9 cellular contexts compared by ENCODE assay signal in genomic region chr19:18292460-18292809, GRCh38. TPM values are rescaled to one million over a fixed set of nuclear protein-coding genes. Genes with fewer than 3 reads are reported as not detected.
DNase-seq lines count a peak whose midpoint lies in the region; ATAC-seq, FAIRE-seq and TF ChIP-seq lines count a peak whose summit lies in the region.
"Had no signal": no experiment of that assay in that cellular context is flagged by ENCODE, and none has a peak within 500 bp of the region (broad histone marks: within the 10 kb centered on the region; RNA-seq: fewer than 3 reads in every experiment).

No MANE protein-coding gene starts in this region.

- peak overlapping the region; percentile 75 to 88 for H3K9ac ChIP-seq in colonic mucosa (ENCODE audit: low read depth in 2 of 2, low read length in 2 of 2)

- peak overlapping the region; percentile 93 to 100 (median 98) for H3K27ac Mint-ChIP-seq in naive B cell

- peaks cover 10% of the 10 kb centered on the region for H3K4me1 ChIP-seq in colonic mucosa

- no peak for TF ChIP-seq POLR2A in GM12892 (IDR thresholded peaks at IDR 0.05; ENCODE audit: low read depth, low read length)

- H3K27ac ChIP-seq in colonic mucosa: peak overlapping the region; percentile 86

- FAIRE-seq in GM12892 (lab: Jason Lieb, UNC): peak; percentile 66
- FAIRE-seq: TTC549 had no signal

- H3K4me3 Mint-ChIP-seq in naive B cell: peak overlapping the region; percentile 88 to 99 (median 96)

- H3K36me3 Mint-ChIP-seq in naive B cell: no peaks in the 10 kb centered on the region

- no peaks in the 10 kb centered on the region for H3K27me3 Mint-ChIP-seq in naive B cell

- no peak for TF ChIP-seq CTCF in colonic mucosa (IDR thresholded peaks at IDR 0.05)

- no peaks in the 10 kb centered on the region for H3K9me3 ChIP-seq in colonic mucosa

- peaks cover 0 to 5% (median 0%) of the 10 kb centered on the region in 7 donors for H3K9me3 Mint-ChIP-seq in naive B cell

- peak overlapping the region; percentile 48 for H3K4me3 ChIP-seq in colonic mucosa

- peaks cover 43 to 67% (median 58%) of the 10 kb centered on the region in 3 donors for H3K4me1 Mint-ChIP-seq in naive B cell

- ATAC-seq in naive B cell (ENCODE audit: low read depth in 2 of 2) (no peak), GM21447 (IDR thresholded peaks at IDR 0.05; ENCODE audit: unreplicated experiment) (no peak)

- intact Hi-C loops in colonic mucosa (cut with DNase I): no loop called here

- no peaks in the 10 kb centered on the region for H3K36me3 ChIP-seq in colonic mucosa

- DNase-seq in GM12892 (ENCODE audit: insufficient read length): no peak
- DNase-seq in NCI-H2029 (lab: John Stamatoyannopoulos, UW): peak; percentile 36
- DNase-seq in colonic mucosa: peak; percentile 63
- no peak for DNase-seq in naive B cell
- DNase-seq in NCI-H1092 treated with DMSO at 0.1 percent for 48 hours (lab: John Stamatoyannopoulos, UW): no peak
- no peak for DNase-seq in RPMI8226
- no peak for DNase-seq in mucosa of gallbladder (ENCODE audit: low spot score)

- no peaks in the 10 kb centered on the region for H3K27me3 ChIP-seq in colonic mucosa

RNA-seq across cellular contexts. Expression of gene JUND, which starts 11.0 kb away (rescaled TPM):
- 6.8 TPM for polyA plus RNA-seq in GM12892 (2012; ENCODE audit: missing spikeins)
- total RNA-seq in colonic mucosa (100 to 1,000 TPM; 177 to 418 TPM), mucosa of gallbladder (303 TPM)
- polyA plus RNA-seq in naive B cell (ENCODE audit: low read depth in 6 of 6): 100 to 1,000 TPM in 4 of 6 donors, 10 to 100 TPM in 2; 46.5 to 325 (median 154) TPM

RNA-seq across cellular contexts. Expression of gene IQCN, which starts 18.2 kb away (rescaled TPM):
- 0.68 TPM for polyA plus RNA-seq in GM12892 (2012; ENCODE audit: missing spikeins)
- total RNA-seq in colonic mucosa: 1 to 10 TPM; 1.7 to 3.0 TPM
- polyA plus RNA-seq in naive B cell (ENCODE audit: low read depth in 6 of 6): 1 to 10 TPM in 3 of 6 donors, under 1 TPM in 2, not detected in 1; 0.69 to 1.9 (median 1.1) TPM
- total RNA-seq in mucosa of gallbladder: 2.9 TPM

RNA-seq across cellular contexts. Expression of gene LSM4, which starts 30.4 kb away (rescaled TPM):
- polyA plus RNA-seq in GM12892 (2012; ENCODE audit: missing spikeins): 105 TPM
- total RNA-seq in colonic mucosa: 100 to 1,000 TPM; 128 to 308 TPM
- 100 to 1,000 TPM; 111 to 157 (median 123) TPM for polyA plus RNA-seq in naive B cell (ENCODE audit: low read depth in 6 of 6)
- total RNA-seq in mucosa of gallbladder: 92.9 TPM

RNA-seq across cellular contexts. Expression of gene PGPEP1, which starts 48.0 kb away (rescaled TPM):
- polyA plus RNA-seq in GM12892 (2012; ENCODE audit: missing spikeins): 16.7 TPM
- total RNA-seq in colonic mucosa (10 to 100 TPM; 62.6 to 99.0 TPM), mucosa of gallbladder (56.6 TPM)
- 10 to 100 TPM in 2 of 6 donors, 1 to 10 TPM in 4; 4.0 to 11.8 (median 8.0) TPM for polyA plus RNA-seq in naive B cell (ENCODE audit: low read depth in 6 of 6)

Comparison
In these comparisons a context has a peak if more than half of its experiments do, and no peak if none do; other contexts are left out.
1. DNase-seq: peak in NCI-H2029 (single experiment) and colonic mucosa (single experiment); none in GM12892 (single experiment), naive B cell (single experiment), NCI-H1092 treated with DMSO at 0.1 percent for 48 hours (single experiment), RPMI8226 (single experiment) and mucosa of gallbladder (single experiment).